In genomic region chr2:113235347-113236226, GRCh38 we compare ENCODE assay signal across 1 cellular context.
TF ChIP-seq lines count a peak whose summit lies in the region.
"Not testable (repeated sequence)": the region's sequence is repeated elsewhere in the genome, so short reads cannot be mapped to it uniquely, and the experiment has no call there.

No MANE protein-coding gene starts in this region.

TF ChIP-seq in K562, 482 proteins besides CTCF, POLR2A, EP300 and RAD21 (continued from another document and continues in another):
- peak; percentile 54; the same call in 1 of the 2 replicates for TF ChIP-seq ZBTB40 (IDR thresholded peaks at IDR 0.05)
- TF ChIP-seq ZBTB40 (CRISPR knock-in tag; IDR thresholded peaks at IDR 0.05): not testable (repeated sequence)
- TF ChIP-seq EP400 (IDR thresholded peaks at IDR 0.05): peak; percentile 88; the same call in 1 of the 2 replicates
- TF ChIP-seq, protein P1, sequence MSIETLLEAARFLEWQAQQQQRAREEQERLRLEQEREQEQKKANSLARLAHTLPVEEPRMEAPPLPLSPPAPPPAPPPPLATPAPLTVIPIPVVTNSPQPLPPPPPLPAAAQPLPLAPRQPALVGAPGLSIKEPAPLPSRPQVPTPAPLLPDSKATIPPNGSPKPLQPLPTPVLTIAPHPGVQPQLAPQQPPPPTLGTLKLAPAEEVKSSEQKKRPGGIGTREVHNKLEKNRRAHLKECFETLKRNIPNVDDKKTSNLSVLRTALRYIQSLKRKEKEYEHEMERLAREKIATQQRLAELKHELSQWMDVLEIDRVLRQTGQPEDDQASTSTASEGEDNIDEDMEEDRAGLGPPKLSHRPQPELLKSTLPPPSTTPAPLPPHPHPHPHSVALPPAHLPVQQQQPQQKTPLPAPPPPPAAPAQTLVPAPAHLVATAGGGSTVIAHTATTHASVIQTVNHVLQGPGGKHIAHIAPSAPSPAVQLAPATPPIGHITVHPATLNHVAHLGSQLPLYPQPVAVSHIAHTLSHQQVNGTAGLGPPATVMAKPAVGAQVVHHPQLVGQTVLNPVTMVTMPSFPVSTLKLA (conservative IDR thresholded peaks at IDR 0.05): peak; percentile 51 to 79; a peak in 3 of 4 replicates
- TF ChIP-seq MTA3 (IDR thresholded peaks at IDR 0.05; ENCODE audit: borderline replicate concordance): peak; percentile 65; the same call in 1 of the 2 replicates
- peak; percentile 34; the same call in 1 of the 2 replicates for TF ChIP-seq CTBP1 (IDR thresholded peaks at IDR 0.05; ENCODE audit: borderline replicate concordance)
- TF ChIP-seq L3MBTL2 (IDR thresholded peaks at IDR 0.05): peak; percentile 75
- TF ChIP-seq, protein P2, sequence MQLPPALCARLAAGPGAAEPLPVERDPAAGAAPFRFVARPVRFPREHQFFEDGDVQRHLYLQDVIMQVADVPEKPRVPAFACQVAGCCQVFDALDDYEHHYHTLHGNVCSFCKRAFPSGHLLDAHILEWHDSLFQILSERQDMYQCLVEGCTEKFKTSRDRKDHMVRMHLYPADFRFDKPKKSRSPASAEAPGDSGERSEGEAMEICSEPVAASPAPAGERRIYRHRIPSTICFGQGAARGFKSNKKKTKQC (CRISPR knock-in tag; IDR thresholded peaks at IDR 0.05): peak; percentile 56; the same call in 1 of the 2 replicates
- peak; percentile 58 for TF ChIP-seq FIP1L1 (IDR thresholded peaks at IDR 0.05; ENCODE audit: low read depth, low read length, poor library complexity, severe bottlenecking)
- peak; percentile 31; the same call in 1 of the 2 replicates for TF ChIP-seq ELF1 (tag; IDR thresholded peaks at IDR 0.05)
- 0 out of 2 replicates have a peak, but pooled peaks have one; percentile 53 for TF ChIP-seq NFRKB (IDR thresholded peaks at IDR 0.05; ENCODE audit: low read depth)
- TF ChIP-seq ZNF12 (CRISPR knock-in tag; IDR thresholded peaks at IDR 0.05): 0 out of 2 replicates have a peak, but pooled peaks have one; percentile 43
- TF ChIP-seq SUPT5H (IDR thresholded peaks at IDR 0.05): peak; percentile 95
- 0 out of 2 replicates have a peak, but pooled peaks have one; percentile 30 for TF ChIP-seq ZBTB7A (IDR thresholded peaks at IDR 0.05; ENCODE audit: borderline replicate concordance, control insufficient read depth, low read depth, low read length)
- peak; percentile 50; the same call in 1 of the 2 replicates for TF ChIP-seq ETV5 (CRISPR knock-in tag; IDR thresholded peaks at IDR 0.05; ENCODE audit: low read depth)
- TF ChIP-seq MAX (CRISPR knock-in tag; IDR thresholded peaks at IDR 0.05): peak; percentile 83
- TF ChIP-seq, protein P3, sequence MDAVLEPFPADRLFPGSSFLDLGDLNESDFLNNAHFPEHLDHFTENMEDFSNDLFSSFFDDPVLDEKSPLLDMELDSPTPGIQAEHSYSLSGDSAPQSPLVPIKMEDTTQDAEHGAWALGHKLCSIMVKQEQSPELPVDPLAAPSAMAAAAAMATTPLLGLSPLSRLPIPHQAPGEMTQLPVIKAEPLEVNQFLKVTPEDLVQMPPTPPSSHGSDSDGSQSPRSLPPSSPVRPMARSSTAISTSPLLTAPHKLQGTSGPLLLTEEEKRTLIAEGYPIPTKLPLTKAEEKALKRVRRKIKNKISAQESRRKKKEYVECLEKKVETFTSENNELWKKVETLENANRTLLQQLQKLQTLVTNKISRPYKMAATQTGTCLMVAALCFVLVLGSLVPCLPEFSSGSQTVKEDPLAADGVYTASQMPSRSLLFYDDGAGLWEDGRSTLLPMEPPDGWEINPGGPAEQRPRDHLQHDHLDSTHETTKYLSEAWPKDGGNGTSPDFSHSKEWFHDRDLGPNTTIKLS (IDR thresholded peaks at IDR 0.05; ENCODE audit: borderline replicate concordance, low read depth): 0 out of 2 replicates have a peak, but pooled peaks have one; percentile 16
- TF ChIP-seq, protein P4, sequence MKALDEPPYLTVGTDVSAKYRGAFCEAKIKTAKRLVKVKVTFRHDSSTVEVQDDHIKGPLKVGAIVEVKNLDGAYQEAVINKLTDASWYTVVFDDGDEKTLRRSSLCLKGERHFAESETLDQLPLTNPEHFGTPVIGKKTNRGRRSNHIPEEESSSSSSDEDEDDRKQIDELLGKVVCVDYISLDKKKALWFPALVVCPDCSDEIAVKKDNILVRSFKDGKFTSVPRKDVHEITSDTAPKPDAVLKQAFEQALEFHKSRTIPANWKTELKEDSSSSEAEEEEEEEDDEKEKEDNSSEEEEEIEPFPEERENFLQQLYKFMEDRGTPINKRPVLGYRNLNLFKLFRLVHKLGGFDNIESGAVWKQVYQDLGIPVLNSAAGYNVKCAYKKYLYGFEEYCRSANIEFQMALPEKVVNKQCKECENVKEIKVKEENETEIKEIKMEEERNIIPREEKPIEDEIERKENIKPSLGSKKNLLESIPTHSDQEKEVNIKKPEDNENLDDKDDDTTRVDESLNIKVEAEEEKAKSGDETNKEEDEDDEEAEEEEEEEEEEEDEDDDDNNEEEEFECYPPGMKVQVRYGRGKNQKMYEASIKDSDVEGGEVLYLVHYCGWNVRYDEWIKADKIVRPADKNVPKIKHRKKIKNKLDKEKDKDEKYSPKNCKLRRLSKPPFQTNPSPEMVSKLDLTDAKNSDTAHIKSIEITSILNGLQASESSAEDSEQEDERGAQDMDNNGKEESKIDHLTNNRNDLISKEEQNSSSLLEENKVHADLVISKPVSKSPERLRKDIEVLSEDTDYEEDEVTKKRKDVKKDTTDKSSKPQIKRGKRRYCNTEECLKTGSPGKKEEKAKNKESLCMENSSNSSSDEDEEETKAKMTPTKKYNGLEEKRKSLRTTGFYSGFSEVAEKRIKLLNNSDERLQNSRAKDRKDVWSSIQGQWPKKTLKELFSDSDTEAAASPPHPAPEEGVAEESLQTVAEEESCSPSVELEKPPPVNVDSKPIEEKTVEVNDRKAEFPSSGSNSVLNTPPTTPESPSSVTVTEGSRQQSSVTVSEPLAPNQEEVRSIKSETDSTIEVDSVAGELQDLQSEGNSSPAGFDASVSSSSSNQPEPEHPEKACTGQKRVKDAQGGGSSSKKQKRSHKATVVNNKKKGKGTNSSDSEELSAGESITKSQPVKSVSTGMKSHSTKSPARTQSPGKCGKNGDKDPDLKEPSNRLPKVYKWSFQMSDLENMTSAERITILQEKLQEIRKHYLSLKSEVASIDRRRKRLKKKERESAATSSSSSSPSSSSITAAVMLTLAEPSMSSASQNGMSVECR (CRISPR knock-in tag; IDR thresholded peaks at IDR 0.05): peak; percentile 89
- peak; percentile 69 for TF ChIP-seq TAF9B (IDR thresholded peaks at IDR 0.05; ENCODE audit: partially characterized antibody)
- peak; percentile 55; the same call in 1 of the 2 replicates for TF ChIP-seq ZBTB17 (CRISPR knock-in tag; IDR thresholded peaks at IDR 0.05)
- peak; percentile 83; the same call in 1 of the 2 replicates for TF ChIP-seq ELF4 (CRISPR knock-in tag; IDR thresholded peaks at IDR 0.05)
- TF ChIP-seq SREBF2 (CRISPR knock-in tag; IDR thresholded peaks at IDR 0.05): 0 out of 2 replicates have a peak, but pooled peaks have one; percentile 53
- peak; percentile 80 for TF ChIP-seq KDM5B (IDR thresholded peaks at IDR 0.05; ENCODE audit: insufficient replicate concordance, low read depth, low read length)
- TF ChIP-seq LCOR (CRISPR knock-in tag; IDR thresholded peaks at IDR 0.05): peak; percentile 21; the same call in 1 of the 2 replicates
- peak; percentile 49 for TF ChIP-seq HMGN3 (IDR thresholded peaks at IDR 0.05; ENCODE audit: borderline replicate concordance, extremely low read depth, insufficient read length, low read depth, low read length)
- TF ChIP-seq, protein P5, sequence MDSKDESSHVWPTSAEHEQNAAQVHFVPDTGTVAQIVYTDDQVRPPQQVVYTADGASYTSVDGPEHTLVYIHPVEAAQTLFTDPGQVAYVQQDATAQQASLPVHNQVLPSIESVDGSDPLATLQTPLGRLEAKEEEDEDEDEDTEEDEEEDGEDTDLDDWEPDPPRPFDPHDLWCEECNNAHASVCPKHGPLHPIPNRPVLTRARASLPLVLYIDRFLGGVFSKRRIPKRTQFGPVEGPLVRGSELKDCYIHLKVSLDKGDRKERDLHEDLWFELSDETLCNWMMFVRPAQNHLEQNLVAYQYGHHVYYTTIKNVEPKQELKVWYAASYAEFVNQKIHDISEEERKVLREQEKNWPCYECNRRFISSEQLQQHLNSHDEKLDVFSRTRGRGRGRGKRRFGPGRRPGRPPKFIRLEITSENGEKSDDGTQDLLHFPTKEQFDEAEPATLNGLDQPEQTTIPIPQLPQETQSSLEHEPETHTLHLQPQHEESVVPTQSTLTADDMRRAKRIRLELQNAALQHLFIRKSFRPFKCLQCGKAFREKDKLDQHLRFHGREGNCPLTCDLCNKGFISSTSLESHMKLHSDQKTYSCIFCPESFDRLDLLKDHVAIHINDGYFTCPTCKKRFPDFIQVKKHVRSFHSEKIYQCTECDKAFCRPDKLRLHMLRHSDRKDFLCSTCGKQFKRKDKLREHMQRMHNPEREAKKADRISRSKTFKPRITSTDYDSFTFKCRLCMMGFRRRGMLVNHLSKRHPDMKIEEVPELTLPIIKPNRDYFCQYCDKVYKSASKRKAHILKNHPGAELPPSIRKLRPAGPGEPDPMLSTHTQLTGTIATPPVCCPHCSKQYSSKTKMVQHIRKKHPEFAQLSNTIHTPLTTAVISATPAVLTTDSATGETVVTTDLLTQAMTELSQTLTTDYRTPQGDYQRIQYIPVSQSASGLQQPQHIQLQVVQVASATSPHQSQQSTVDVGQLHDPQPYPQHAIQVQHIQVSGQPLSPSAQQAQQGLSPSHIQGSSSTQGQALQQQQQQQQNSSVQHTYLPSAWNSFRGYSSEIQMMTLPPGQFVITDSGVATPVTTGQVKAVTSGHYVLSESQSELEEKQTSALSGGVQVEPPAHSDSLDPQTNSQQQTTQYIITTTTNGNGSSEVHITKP (IDR thresholded peaks at IDR 0.05; ENCODE audit: partially characterized antibody): peak; percentile 90
- peak; percentile 84; the same call in 1 of the 2 replicates for TF ChIP-seq OTX1 (CRISPR knock-in tag; IDR thresholded peaks at IDR 0.05)
- peak; percentile 44 for TF ChIP-seq SMAD1 (IDR thresholded peaks at IDR 0.05; ENCODE audit: low read depth, low read length, partially characterized antibody)
- peak; percentile 56; the same call in 1 of the 2 replicates for TF ChIP-seq ATF7 (IDR thresholded peaks at IDR 0.05)
- peak in 2 of 3 experiments; percentile 18 to 70 for TF ChIP-seq YY1 (IDR thresholded peaks at IDR 0.05; ENCODE audit: borderline replicate concordance in 1 of 3, control insufficient read depth in 1 of 3, extremely low read depth in 1 of 3, insufficient read depth in 3 of 3, insufficient read length in 1 of 3, insufficient replicate concordance in 2 of 3, low read depth in 1 of 3, low read length in 2 of 3)
- peak; percentile 75 for TF ChIP-seq SP1 (CRISPR knock-in tag; IDR thresholded peaks at IDR 0.05)
- TF ChIP-seq SRF (CRISPR knock-in tag; IDR thresholded peaks at IDR 0.05): peak in 1 of 2 experiments; percentile 61; a peak in 2 of 4 replicates
- peak; percentile 56; the same call in 1 of the 2 replicates for TF ChIP-seq GTF2F1 (IDR thresholded peaks at IDR 0.05; ENCODE audit: low read depth, low read length)
